ENCODE assay signal across 1 cellular context in genomic region chr1:93078935-93079654, GRCh38.
TF ChIP-seq lines count a peak whose summit lies in the region.

Gene MTF2, plus strand, starts transcription at chr1:93079283. Its CDS starts 244 bp downstream, at chr1:93079527.

TF ChIP-seq in K562, 482 proteins besides CTCF, POLR2A, EP300 and RAD21 (continued from another document and continues in another):
- TF ChIP-seq, protein P1, sequence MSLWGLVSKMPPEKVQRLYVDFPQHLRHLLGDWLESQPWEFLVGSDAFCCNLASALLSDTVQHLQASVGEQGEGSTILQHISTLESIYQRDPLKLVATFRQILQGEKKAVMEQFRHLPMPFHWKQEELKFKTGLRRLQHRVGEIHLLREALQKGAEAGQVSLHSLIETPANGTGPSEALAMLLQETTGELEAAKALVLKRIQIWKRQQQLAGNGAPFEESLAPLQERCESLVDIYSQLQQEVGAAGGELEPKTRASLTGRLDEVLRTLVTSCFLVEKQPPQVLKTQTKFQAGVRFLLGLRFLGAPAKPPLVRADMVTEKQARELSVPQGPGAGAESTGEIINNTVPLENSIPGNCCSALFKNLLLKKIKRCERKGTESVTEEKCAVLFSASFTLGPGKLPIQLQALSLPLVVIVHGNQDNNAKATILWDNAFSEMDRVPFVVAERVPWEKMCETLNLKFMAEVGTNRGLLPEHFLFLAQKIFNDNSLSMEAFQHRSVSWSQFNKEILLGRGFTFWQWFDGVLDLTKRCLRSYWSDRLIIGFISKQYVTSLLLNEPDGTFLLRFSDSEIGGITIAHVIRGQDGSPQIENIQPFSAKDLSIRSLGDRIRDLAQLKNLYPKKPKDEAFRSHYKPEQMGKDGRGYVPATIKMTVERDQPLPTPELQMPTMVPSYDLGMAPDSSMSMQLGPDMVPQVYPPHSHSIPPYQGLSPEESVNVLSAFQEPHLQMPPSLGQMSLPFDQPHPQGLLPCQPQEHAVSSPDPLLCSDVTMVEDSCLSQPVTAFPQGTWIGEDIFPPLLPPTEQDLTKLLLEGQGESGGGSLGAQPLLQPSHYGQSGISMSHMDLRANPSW (CRISPR knock-in tag; IDR thresholded peaks at IDR 0.05), result peak; percentile 81; the same call in 1 of the 2 replicates
- no peak for TF ChIP-seq NFE2L1 (tag; IDR thresholded peaks at IDR 0.05; ENCODE audit: borderline replicate concordance, low read depth)
- TF ChIP-seq ZNF12 (CRISPR knock-in tag; IDR thresholded peaks at IDR 0.05), result peak; percentile 88
- TF ChIP-seq SMAD1 (IDR thresholded peaks at IDR 0.05; ENCODE audit: low read depth, low read length, partially characterized antibody), result peak; percentile 92
- peak; percentile 96 for TF ChIP-seq NFIC (IDR thresholded peaks at IDR 0.05)
- TF ChIP-seq FOXA1 (IDR thresholded peaks at IDR 0.05; ENCODE audit: borderline replicate concordance), result no peak
- peak; percentile 89 for TF ChIP-seq E2F4 (CRISPR knock-in tag; IDR thresholded peaks at IDR 0.05; ENCODE audit: low read depth)
- peak; percentile 82 for TF ChIP-seq SIN3B (IDR thresholded peaks at IDR 0.05; ENCODE audit: low read depth)
- TF ChIP-seq CXXC5 (CRISPR knock-in tag; IDR thresholded peaks at IDR 0.05), result peak; percentile 99
- no peak for TF ChIP-seq SPI1 (IDR thresholded peaks at IDR 0.05; ENCODE audit: borderline replicate concordance, low read depth, low read length)
- no peak for TF ChIP-seq MCM2 (IDR thresholded peaks at IDR 0.05; ENCODE audit: low read depth)
- TF ChIP-seq AFF4 (CRISPR knock-in tag; IDR thresholded peaks at IDR 0.05), result peak; percentile 93; the same call in 1 of the 2 replicates
- peak; percentile 56 for TF ChIP-seq BCOR (IDR thresholded peaks at IDR 0.05)
- peak; percentile 94 for TF ChIP-seq ETV5 (CRISPR knock-in tag; IDR thresholded peaks at IDR 0.05; ENCODE audit: low read depth)
- TF ChIP-seq U2AF1 (optimal IDR thresholded peaks at IDR 0.05; ENCODE audit: low read depth, low read length), result no peak
- TF ChIP-seq ZNF124 (CRISPR knock-in tag; IDR thresholded peaks at IDR 0.05), result 0 out of 2 replicates have a peak, but pooled peaks have one; percentile 73
- TF ChIP-seq NR3C1 (CRISPR knock-in tag; IDR thresholded peaks at IDR 0.05), result 0 out of 2 replicates have a peak, but pooled peaks have one; percentile 51
- TF ChIP-seq, protein P2, sequence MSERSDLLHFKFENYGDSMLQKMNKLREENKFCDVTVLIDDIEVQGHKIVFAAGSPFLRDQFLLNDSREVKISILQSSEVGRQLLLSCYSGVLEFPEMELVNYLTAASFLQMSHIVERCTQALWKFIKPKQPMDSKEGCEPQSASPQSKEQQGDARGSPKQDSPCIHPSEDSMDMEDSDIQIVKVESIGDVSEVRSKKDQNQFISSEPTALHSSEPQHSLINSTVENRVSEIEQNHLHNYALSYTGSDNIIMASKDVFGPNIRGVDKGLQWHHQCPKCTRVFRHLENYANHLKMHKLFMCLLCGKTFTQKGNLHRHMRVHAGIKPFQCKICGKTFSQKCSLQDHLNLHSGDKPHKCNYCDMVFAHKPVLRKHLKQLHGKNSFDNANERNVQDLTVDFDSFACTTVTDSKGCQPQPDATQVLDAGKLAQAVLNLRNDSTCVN (CRISPR knock-in tag; IDR thresholded peaks at IDR 0.05), result no peak
- TF ChIP-seq, protein P3, sequence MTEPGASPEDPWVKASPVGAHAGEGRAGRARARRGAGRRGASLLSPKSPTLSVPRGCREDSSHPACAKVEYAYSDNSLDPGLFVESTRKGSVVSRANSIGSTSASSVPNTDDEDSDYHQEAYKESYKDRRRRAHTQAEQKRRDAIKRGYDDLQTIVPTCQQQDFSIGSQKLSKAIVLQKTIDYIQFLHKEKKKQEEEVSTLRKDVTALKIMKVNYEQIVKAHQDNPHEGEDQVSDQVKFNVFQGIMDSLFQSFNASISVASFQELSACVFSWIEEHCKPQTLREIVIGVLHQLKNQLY (CRISPR knock-in tag; conservative IDR thresholded peaks at IDR 0.05), result 0 out of 4 replicates have a peak, but pooled peaks have one; percentile 25 to 28
- no peak for TF ChIP-seq ZNF282 (CRISPR knock-in tag; IDR thresholded peaks at IDR 0.05)
- no peak for TF ChIP-seq HMG20A (CRISPR knock-in tag; conservative IDR thresholded peaks at IDR 0.05)
- TF ChIP-seq EWSR1 (IDR thresholded peaks at IDR 0.05; ENCODE audit: borderline replicate concordance, low read depth, partially characterized antibody), result no peak
- TF ChIP-seq JUND (IDR thresholded peaks at IDR 0.05; ENCODE audit: borderline replicate concordance, low read depth, low read length), result peak; percentile 80
- peak; percentile 79; the same call in 2 of the 3 replicates for TF ChIP-seq JUND (tag; IDR thresholded peaks at IDR 0.05; ENCODE audit: borderline replicate concordance, low read depth, low read length)
- TF ChIP-seq RERE (CRISPR knock-in tag; IDR thresholded peaks at IDR 0.05; ENCODE audit: borderline replicate concordance), result 0 out of 2 replicates have a peak, but pooled peaks have one; percentile 64
- peak; percentile 90 for TF ChIP-seq MAX (CRISPR knock-in tag; IDR thresholded peaks at IDR 0.05)
- no peak for TF ChIP-seq HSF4 (CRISPR knock-in tag; IDR thresholded peaks at IDR 0.05; ENCODE audit: borderline replicate concordance)
- no peak for TF ChIP-seq ZFPM2 (CRISPR knock-in tag; IDR thresholded peaks at IDR 0.05)
- TF ChIP-seq, protein P4, sequence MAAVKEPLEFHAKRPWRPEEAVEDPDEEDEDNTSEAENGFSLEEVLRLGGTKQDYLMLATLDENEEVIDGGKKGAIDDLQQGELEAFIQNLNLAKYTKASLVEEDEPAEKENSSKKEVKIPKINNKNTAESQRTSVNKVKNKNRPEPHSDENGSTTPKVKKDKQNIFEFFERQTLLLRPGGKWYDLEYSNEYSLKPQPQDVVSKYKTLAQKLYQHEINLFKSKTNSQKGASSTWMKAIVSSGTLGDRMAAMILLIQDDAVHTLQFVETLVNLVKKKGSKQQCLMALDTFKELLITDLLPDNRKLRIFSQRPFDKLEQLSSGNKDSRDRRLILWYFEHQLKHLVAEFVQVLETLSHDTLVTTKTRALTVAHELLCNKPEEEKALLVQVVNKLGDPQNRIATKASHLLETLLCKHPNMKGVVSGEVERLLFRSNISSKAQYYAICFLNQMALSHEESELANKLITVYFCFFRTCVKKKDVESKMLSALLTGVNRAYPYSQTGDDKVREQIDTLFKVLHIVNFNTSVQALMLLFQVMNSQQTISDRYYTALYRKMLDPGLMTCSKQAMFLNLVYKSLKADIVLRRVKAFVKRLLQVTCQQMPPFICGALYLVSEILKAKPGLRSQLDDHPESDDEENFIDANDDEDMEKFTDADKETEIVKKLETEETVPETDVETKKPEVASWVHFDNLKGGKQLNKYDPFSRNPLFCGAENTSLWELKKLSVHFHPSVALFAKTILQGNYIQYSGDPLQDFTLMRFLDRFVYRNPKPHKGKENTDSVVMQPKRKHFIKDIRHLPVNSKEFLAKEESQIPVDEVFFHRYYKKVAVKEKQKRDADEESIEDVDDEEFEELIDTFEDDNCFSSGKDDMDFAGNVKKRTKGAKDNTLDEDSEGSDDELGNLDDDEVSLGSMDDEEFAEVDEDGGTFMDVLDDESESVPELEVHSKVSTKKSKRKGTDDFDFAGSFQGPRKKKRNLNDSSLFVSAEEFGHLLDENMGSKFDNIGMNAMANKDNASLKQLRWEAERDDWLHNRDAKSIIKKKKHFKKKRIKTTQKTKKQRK (IDR thresholded peaks at IDR 0.05; ENCODE audit: borderline replicate concordance, low read depth, low read length), result no peak
- TF ChIP-seq CGGBP1 (CRISPR knock-in tag; IDR thresholded peaks at IDR 0.05), result 0 out of 2 replicates have a peak, but pooled peaks have one; percentile 58
- no peak for TF ChIP-seq ZNF224 (CRISPR knock-in tag; IDR thresholded peaks at IDR 0.05)
- TF ChIP-seq ZNF780A (CRISPR knock-in tag; IDR thresholded peaks at IDR 0.05), result no peak
- peak; percentile 72 for TF ChIP-seq ELF2 (CRISPR knock-in tag; IDR thresholded peaks at IDR 0.05)
- TF ChIP-seq NEUROD1 (IDR thresholded peaks at IDR 0.05; ENCODE audit: borderline replicate concordance, low read depth, low read length, partially characterized antibody), result peak; percentile 65
- peak; percentile 83; the same call in 1 of the 2 replicates for TF ChIP-seq IRF2 (CRISPR knock-in tag; IDR thresholded peaks at IDR 0.05)
- no peak for TF ChIP-seq ELK1 (CRISPR knock-in tag; IDR thresholded peaks at IDR 0.05)
- TF ChIP-seq ZNF146 (CRISPR knock-in tag; IDR thresholded peaks at IDR 0.05; ENCODE audit: unreplicated experiment), result no peak
